9 cellular contexts compared by ENCODE assay signal in genomic region chr12:127041985-127042625, GRCh38.
DNase-seq lines count a peak whose midpoint lies in the region; ATAC-seq and TF ChIP-seq lines count a peak whose summit lies in the region.
"Had no signal": no experiment of that assay in that cellular context is flagged by ENCODE, and none has a peak within 500 bp of the region (broad histone marks: within the 10 kb centered on the region; RNA-seq: fewer than 3 reads in every experiment).

No MANE protein-coding gene starts in this region.

- no peak overlapping the region for H3K27ac ChIP-seq in tibial nerve
- H3K27ac ChIP-seq: WERI-Rb-1 had no signal

- H3K4me3 ChIP-seq in tibial nerve = no peak overlapping the region

- no peaks in the 10 kb centered on the region for H3K36me3 Mint-ChIP-seq in stimulated activated memory B cell treated with anti-CD40 and anti-IgM and Interleukin-4, amounts not matched to agents 10 μg/mL and 1 μg/mL and 100 μg/mL, for 72 hours
- H3K36me3 Mint-ChIP-seq in activated CD8-positive, alpha-beta memory T cell treated with anti-CD3 and anti-CD28 coated beads, Interleukin-2, amount 10 ng/mL, durations not matched to agents 7 days and 5 days = no peaks in the 10 kb centered on the region

- peaks cover 10% of the 10 kb centered on the region for H3K9me3 Mint-ChIP-seq in stimulated activated memory B cell treated with anti-CD40 and anti-IgM and Interleukin-4, amounts not matched to agents 10 μg/mL and 1 μg/mL and 100 μg/mL, for 72 hours
- no peaks in the 10 kb centered on the region for H3K9me3 Mint-ChIP-seq in activated CD8-positive, alpha-beta memory T cell treated with anti-CD3 and anti-CD28 coated beads, Interleukin-2, amount 10 ng/mL, durations not matched to agents 7 days and 5 days (ENCODE audit: low read depth)

- H3K4me1 ChIP-seq in tibial nerve = no peaks in the 10 kb centered on the region

- TF ChIP-seq CTCF in tibial nerve (IDR thresholded peaks at IDR 0.05) = no peak

- no peak for TF ChIP-seq EP300 in tibial nerve (IDR thresholded peaks at IDR 0.05)

- ATAC-seq in GM19043 (IDR thresholded peaks at IDR 0.05; ENCODE audit: low read depth, unreplicated experiment) = peak; percentile 97
- ATAC-seq in HG02610 (IDR thresholded peaks at IDR 0.05; ENCODE audit: unreplicated experiment) = peak; percentile 90
- ATAC-seq in HG03460 (IDR thresholded peaks at IDR 0.05; ENCODE audit: unreplicated experiment) = peak; percentile 97
- ATAC-seq in stimulated activated memory B cell treated with anti-CD40 and anti-IgM and Interleukin-4, amounts not matched to agents 10 μg/mL and 1 μg/mL and 100 μg/mL, for 72 hours = peak; percentile 64
- no peak for ATAC-seq in activated CD4-positive, CD25-positive, alpha-beta regulatory T cell treated with anti-CD3 and anti-CD28 coated beads, Interleukin-2, amount 50 U/mL, for 24 hours
- ATAC-seq in activated CD8-positive, alpha-beta memory T cell treated with anti-CD3 and anti-CD28 coated beads, Interleukin-2, amount 10 ng/mL, durations not matched to agents 7 days and 5 days = no peak

- no peak overlapping the region for H3K27ac Mint-ChIP-seq in stimulated activated memory B cell treated with anti-CD40 and anti-IgM and Interleukin-4, amounts not matched to agents 10 μg/mL and 1 μg/mL and 100 μg/mL, for 72 hours
- H3K27ac Mint-ChIP-seq in activated CD8-positive, alpha-beta memory T cell treated with anti-CD3 and anti-CD28 coated beads, Interleukin-2, amount 10 ng/mL, durations not matched to agents 7 days and 5 days = no peak overlapping the region

- H3K27me3 ChIP-seq in tibial nerve = no peaks in the 10 kb centered on the region

- no peak overlapping the region for H3K4me3 Mint-ChIP-seq in stimulated activated memory B cell treated with anti-CD40 and anti-IgM and Interleukin-4, amounts not matched to agents 10 μg/mL and 1 μg/mL and 100 μg/mL, for 72 hours
- no peak overlapping the region for H3K4me3 Mint-ChIP-seq in activated CD8-positive, alpha-beta memory T cell treated with anti-CD3 and anti-CD28 coated beads, Interleukin-2, amount 10 ng/mL, durations not matched to agents 7 days and 5 days

- H3K27me3 Mint-ChIP-seq in stimulated activated memory B cell treated with anti-CD40 and anti-IgM and Interleukin-4, amounts not matched to agents 10 μg/mL and 1 μg/mL and 100 μg/mL, for 72 hours = no peaks in the 10 kb centered on the region
- H3K27me3 Mint-ChIP-seq in activated CD8-positive, alpha-beta memory T cell treated with anti-CD3 and anti-CD28 coated beads, Interleukin-2, amount 10 ng/mL, durations not matched to agents 7 days and 5 days = no peaks in the 10 kb centered on the region

- H3K4me1 Mint-ChIP-seq in stimulated activated memory B cell treated with anti-CD40 and anti-IgM and Interleukin-4, amounts not matched to agents 10 μg/mL and 1 μg/mL and 100 μg/mL, for 72 hours = peaks cover 6% of the 10 kb centered on the region
- H3K4me1 Mint-ChIP-seq in activated CD8-positive, alpha-beta memory T cell treated with anti-CD3 and anti-CD28 coated beads, Interleukin-2, amount 10 ng/mL, durations not matched to agents 7 days and 5 days = no peaks in the 10 kb centered on the region

- CTCF ChIA-PET in activated CD8-positive, alpha-beta memory T cell treated with anti-CD3 and anti-CD28 coated beads, Interleukin-2, amount 10 ng/mL, durations not matched to agents 7 days and 5 days (lab: Charles Lee) = no interaction called here

- 80 to 89% methylated on average over 3 of the region's 3 CpGs for WGBS in tibial nerve, 2 donors

- TF ChIP-seq POLR2A in tibial nerve (IDR thresholded peaks at IDR 0.05) = no peak

- no peak for DNase-seq in tibial nerve (ENCODE audit: low spot score in 2 of 2)
- no peak for DNase-seq in activated CD8-positive, alpha-beta memory T cell treated with anti-CD3 and anti-CD28 coated beads, Interleukin-2, amount 10 ng/mL, durations not matched to agents 7 days and 5 days
- DNase-seq: NCI-H526 treated with DMSO at 0.1 percent for 48 hours, WERI-Rb-1 had no signal

- no peaks in the 10 kb centered on the region for H3K9me3 ChIP-seq in tibial nerve

- no peaks in the 10 kb centered on the region for H3K36me3 ChIP-seq in tibial nerve
- H3K36me3 ChIP-seq: WERI-Rb-1 had no signal

Comparison
In these comparisons a context has a peak if more than half of its experiments do, and no peak if none do; other contexts are left out.
1. ATAC-seq: peak in GM19043 (single experiment), HG02610 (single experiment), HG03460 (single experiment) and stimulated activated memory B cell treated with anti-CD40 and anti-IgM and Interleukin-4, amounts not matched to agents 10 μg/mL and 1 μg/mL and 100 μg/mL, for 72 hours (single experiment); none in activated CD4-positive, CD25-positive, alpha-beta regulatory T cell treated with anti-CD3 and anti-CD28 coated beads, Interleukin-2, amount 50 U/mL, for 24 hours (0 of 2) and activated CD8-positive, alpha-beta memory T cell treated with anti-CD3 and anti-CD28 coated beads, Interleukin-2, amount 10 ng/mL, durations not matched to agents 7 days and 5 days (single experiment).